Comparison of ENCODE assay signal across 18 cellular contexts in genomic region chr2:219072741-219073140, GRCh38. TPM values are rescaled to one million over a fixed set of nuclear protein-coding genes. Genes with fewer than 3 reads are reported as not detected.
A peak's percentile ranks its signal among the peaks of the same experiment; 100 is the strongest.
DNase-seq lines count a peak whose midpoint lies in the region; ATAC-seq, FAIRE-seq and TF ChIP-seq lines count a peak whose summit lies in the region.
"Had no signal": no experiment of that assay in that cellular context is flagged by ENCODE, and none has a peak within 500 bp of the region (broad histone marks: within the 10 kb centered on the region; RNA-seq: fewer than 3 reads in every experiment).

No MANE protein-coding gene starts in this region.

- no TSS peak for BruUV-seq in Caco-2 (replicated peaks; lab: Mats Ljungman, UMichigan)

- H3K36me3 ChIP-seq in Caco-2 (ENCODE audit: control insufficient read depth, insufficient read depth, low read length): peaks cover 4% of the 10 kb centered on the region; the same call in 1 of the 2 replicates
- peaks cover 7% of the 10 kb centered on the region for H3K36me3 ChIP-seq in hepatocyte (replicated peaks; ENCODE audit: insufficient read depth, low read depth)
- peaks cover 11 to 42% (median 41%) of the 10 kb centered on the region in 4 donors for H3K36me3 ChIP-seq in stomach

- H3K27ac ChIP-seq in hepatocyte (peak overlapping the region; percentile 86), stomach (peak overlapping the region in 3 of 5 donors; percentile 44 to 76 (median 72))
- H3K27ac ChIP-seq: BLaER1, GM23248, HL-60 had no signal

- no peaks in the 10 kb centered on the region for H3K9me2 ChIP-seq in hepatocyte (replicated peaks; ENCODE audit: insufficient read depth)

- H3K4me1 Mint-ChIP-seq in Caco-2 (ENCODE audit: low read depth, unreplicated experiment): peaks cover 46% of the 10 kb centered on the region
- H3K4me1 Mint-ChIP-seq in T-helper 17 cell: peaks cover 2% of the 10 kb centered on the region
- H3K4me1 Mint-ChIP-seq: CD4-positive, alpha-beta memory T cell had no signal

- H3K4me1 ChIP-seq in Caco-2 (peaks cover 48% of the 10 kb centered on the region), hepatocyte (ENCODE audit: insufficient read depth) (peaks cover 20% of the 10 kb centered on the region), stomach (peaks cover 6 to 29% (median 20%) of the 10 kb centered on the region in 4 donors)
- H3K4me1 ChIP-seq: BLaER1, HAP-1 had no signal

- TF ChIP-seq EP300 in stomach (IDR thresholded peaks at IDR 0.05): no peak

- H3K27me3 ChIP-seq in Caco-2 (replicated peaks; ENCODE audit: control insufficient read depth, insufficient read depth, low read length): no peaks in the 10 kb centered on the region
- H3K27me3 ChIP-seq in hepatocyte: no peaks in the 10 kb centered on the region
- H3K27me3 ChIP-seq in stomach: no peaks in the 10 kb centered on the region
- H3K27me3 ChIP-seq: BLaER1 had no signal

- H4K20me1 ChIP-seq in hepatocyte (ENCODE audit: insufficient read depth, poor library complexity, severe bottlenecking): no peaks in the 10 kb centered on the region
- H4K20me1 ChIP-seq: BLaER1 had no signal

- H3K4me3 Mint-ChIP-seq in Caco-2 (ENCODE audit: unreplicated experiment) (peak overlapping the region; percentile 59), T-helper 17 cell (no peak overlapping the region)
- H3K4me3 Mint-ChIP-seq: CD14-positive monocyte; CD4-positive, alpha-beta memory T cell had no signal

- ATAC-seq in T-helper 17 cell (no peak), Right ventricle myocardium superior (ENCODE audit: poor library complexity) (no peak)

- peak overlapping the region; percentile 65 for H3K4me2 ChIP-seq in hepatocyte
- H3K4me2 ChIP-seq: BLaER1 had no signal

- DNase-seq in Caco-2 (peak; percentile 52 to 73), T-helper 17 cell (no peak), hepatocyte (ENCODE audit: low spot score) (peak; percentile 39), stomach (no peak), Right ventricle myocardium superior (no peak), GM12891 (ENCODE audit: insufficient read length, low spot score) (no peak), COLO668 (lab: John Stamatoyannopoulos, UW; ENCODE audit: unreplicated experiment) (no peak), retina (no peak)
- DNase-seq: 8988T; CD4-positive, alpha-beta memory T cell had no signal

- POLR2A ChIA-PET in Caco-2 (lab: Charles Lee): interaction anchor here (0.6 to 2.6 kb wide), 2 partner anchors 11 to 13 kb away, joined by 3 to 23 read pairs; partner anchors contain the start of gene IHH

- peak overlapping the region; percentile 72 for H3K27ac Mint-ChIP-seq in Caco-2 (ENCODE audit: unreplicated experiment)
- H3K27ac Mint-ChIP-seq in T-helper 17 cell: peak overlapping the region; percentile 67
- H3K27ac Mint-ChIP-seq: CD14-positive monocyte; CD4-positive, alpha-beta memory T cell had no signal

- TF ChIP-seq CTCF in Caco-2 (IDR thresholded peaks at IDR 0.05; ENCODE audit: insufficient read depth in 1 of 2, low read depth in 1 of 2, low read length in 1 of 2, severe bottlenecking in 1 of 2, unreplicated experiment in 1 of 2) (no peak), hepatocyte (IDR thresholded peaks at IDR 0.05; ENCODE audit: poor library complexity) (no peak), stomach (IDR thresholded peaks at IDR 0.05) (no peak)

- no peaks in the 10 kb centered on the region for H3K79me2 ChIP-seq in hepatocyte

- H3K9me3 ChIP-seq in Caco-2: no peaks in the 10 kb centered on the region
- H3K9me3 ChIP-seq in T-helper 17 cell (ENCODE audit: control insufficient read depth, low read length, poor library complexity, severe bottlenecking): no peaks in the 10 kb centered on the region
- no peaks in the 10 kb centered on the region for H3K9me3 ChIP-seq in hepatocyte (ENCODE audit: low read depth)
- H3K9me3 ChIP-seq in stomach: no peaks in the 10 kb centered on the region
- H3K9me3 ChIP-seq: BLaER1, HAP-1 had no signal

- no peak for FAIRE-seq in GM12891 (lab: Jason Lieb, UNC)

- 58% methylated on average over 6 of the region's 6 CpGs for WGBS in hepatocyte (ENCODE audit: low lambda C conversion rate, missing lambda C conversion rate)
- 42 to 64% (median 47%) methylated on average over 6 of the region's 6 CpGs for WGBS in stomach, 5 donors

- H3K9me3 Mint-ChIP-seq in Caco-2 (ENCODE audit: unreplicated experiment): no peaks in the 10 kb centered on the region
- H3K9me3 Mint-ChIP-seq: CD14-positive monocyte; CD4-positive, alpha-beta memory T cell had no signal

- H3K4me3 ChIP-seq in Caco-2 (ENCODE audit: low read depth, low read length): peak overlapping the region; percentile 10; the same call in 1 of the 2 replicates
- H3K4me3 ChIP-seq in hepatocyte: no peak overlapping the region
- no peak overlapping the region for H3K4me3 ChIP-seq in stomach
- H3K4me3 ChIP-seq: BLaER1, GM23248, HAP-1 had no signal

- H3K27me3 Mint-ChIP-seq in Caco-2 (ENCODE audit: insufficient read depth, unreplicated experiment) (no peaks in the 10 kb centered on the region), T-helper 17 cell (no peaks in the 10 kb centered on the region)
- H3K27me3 Mint-ChIP-seq: CD4-positive, alpha-beta memory T cell had no signal

- TF ChIP-seq POLR2A in stomach (IDR thresholded peaks at IDR 0.05) (no peak), GM12891 (IDR thresholded peaks at IDR 0.05; ENCODE audit: low read depth, low read length) (no peak)

- H2AFZ ChIP-seq in hepatocyte: no peak overlapping the region
- H2AFZ ChIP-seq: GM23248 had no signal

- CTCF ChIA-PET in Caco-2 (lab: Charles Lee): interaction anchor here (0.6 to 6.5 kb wide), 18 partner anchors 10 to 222 kb away, joined by 3 to 89 read pairs (median 4); partner anchors contain the start of gene IHH

- H3K36me3 Mint-ChIP-seq in Caco-2 (ENCODE audit: insufficient read depth, unreplicated experiment) (peaks cover 4% of the 10 kb centered on the region), T-helper 17 cell (ENCODE audit: low read depth) (peaks cover 3% of the 10 kb centered on the region)

- intact Hi-C loops in Caco-2 (cut with micrococcal nuclease; ENCODE audit: unreplicated experiment) (loop anchor here (1.0 kb wide), 4 partner anchors 32 to 83 kb away; no protein-coding TSS in a partner anchor), stomach (cut with DNase I; ENCODE audit: low total_unique reads) (no loop called here), Right ventricle myocardium superior (cut with DNase I) (loop anchor here (5.0 kb wide), 1 partner anchor 75 kb away; no protein-coding TSS in a partner anchor)

TF ChIP-seq in GM12891, 5 proteins besides CTCF, POLR2A, EP300 and RAD21:
- no peak for TF ChIP-seq TAF1 (IDR thresholded peaks at IDR 0.05; ENCODE audit: low read depth, low read length)
- no peak for TF ChIP-seq POU2F2 (IDR thresholded peaks at IDR 0.05; ENCODE audit: low read depth, low read length)
- no peak for TF ChIP-seq POLR2AphosphoS5 (IDR thresholded peaks at IDR 0.05; ENCODE audit: low read depth, low read length)
- no peak for TF ChIP-seq SPI1 (IDR thresholded peaks at IDR 0.05; ENCODE audit: low read depth, low read length)
- TF ChIP-seq PAX5 (IDR thresholded peaks at IDR 0.05; ENCODE audit: insufficient read depth, low read length, severe bottlenecking): no peak

RNA-seq across cellular contexts. Expression of gene IHH, which starts 12.0 kb away (rescaled TPM):
- total RNA-seq in Caco-2 (2022): 19.0 and 22.6 TPM in 2 replicates
- total RNA-seq in T-helper 17 cell: not detected
- total RNA-seq in hepatocyte: 23.0 and 23.1 TPM in 2 replicates
- 27.7 and 36.3 TPM in 2 replicates for polyA plus RNA-seq in hepatocyte
- total RNA-seq in stomach: 10 to 100 TPM in 4 of 5 donors, under 1 TPM in 1; 0.58 to 59.1 (median 16.5) TPM
- polyA plus RNA-seq in stomach: 1 to 10 TPM; 6.4 to 9.0 (median 7.8) TPM
- not detected for total RNA-seq in Right ventricle myocardium superior
- not detected for polyA plus RNA-seq in GM12891 (2012; ENCODE audit: low read depth, missing spikeins)
- total RNA-seq: GM23248, H4, HT1080 had no signal
- polyA plus RNA-seq: AG04450; CD14-positive monocyte; CD4-positive, alpha-beta memory T cell; GM23248 had no signal

RNA-seq across cellular contexts. Expression of gene CFAP65, which starts 31.4 kb away (rescaled TPM):
- total RNA-seq in Caco-2 (2022): 0.34 and 0.77 TPM in 2 replicates
- total RNA-seq in T-helper 17 cell: not detected
- 0.03 and 0.12 TPM in 2 replicates for total RNA-seq in hepatocyte
- polyA plus RNA-seq in hepatocyte: 0.05 and 0.06 TPM in 2 replicates
- 1 to 10 TPM in 1 of 5 donors, not detected in 4; 2.6 TPM for total RNA-seq in stomach
- polyA plus RNA-seq in stomach: under 1 TPM in 1 of 3 donors, not detected in 2; 0.10 TPM
- not detected for total RNA-seq in Right ventricle myocardium superior
- not detected for polyA plus RNA-seq in GM12891 (2012; ENCODE audit: low read depth, missing spikeins)
- total RNA-seq: CD4-positive, alpha-beta memory T cell; GM23248; HT1080 had no signal
- polyA plus RNA-seq: AG04450; CD14-positive monocyte; CD4-positive, alpha-beta memory T cell had no signal

Comparison
In these comparisons a context has a peak if more than half of its experiments do, and no peak if none do; other contexts are left out.
1. DNase-seq: peak in Caco-2 (2 of 2) and hepatocyte (single experiment); none in T-helper 17 cell (0 of 3), stomach (single experiment), Right ventricle myocardium superior (single experiment), GM12891 (single experiment), COLO668 (single experiment) and retina (single experiment).